ENCODE assay signal across 14 cellular contexts in the genomic region with DNA sequence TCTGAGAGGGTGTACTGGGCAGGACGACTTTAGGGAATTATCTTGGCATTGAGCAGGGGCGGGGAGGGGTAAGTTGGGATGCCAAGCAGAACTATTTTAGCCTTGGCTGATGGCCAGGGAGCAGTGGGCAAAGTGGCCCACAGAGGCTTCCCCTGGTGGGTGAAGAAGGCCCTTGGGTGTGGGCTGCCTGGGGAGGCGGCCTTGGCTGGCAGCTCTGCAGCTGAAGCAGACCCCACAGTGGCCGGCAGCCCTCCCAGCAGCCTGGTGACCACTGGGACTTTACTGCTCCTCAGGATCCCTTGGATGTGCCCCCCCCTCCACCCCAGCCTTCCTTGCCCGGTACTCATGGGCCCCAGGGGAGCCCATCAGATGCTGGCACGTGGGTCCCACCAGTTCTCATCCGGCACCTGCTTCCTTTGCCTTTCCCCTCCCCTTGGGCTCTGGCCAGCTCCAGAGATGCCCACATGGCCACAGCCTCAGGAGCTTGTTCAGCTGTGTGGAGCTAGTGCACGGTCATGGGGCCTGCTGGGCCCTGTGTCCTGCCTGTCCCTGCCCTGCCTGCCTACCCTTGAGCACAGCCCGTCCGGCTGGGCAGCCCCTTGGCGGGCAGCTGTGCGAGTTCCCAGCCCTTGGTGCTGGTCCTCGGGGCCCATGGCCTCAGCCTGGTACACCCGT.
DNase-seq lines count a peak whose midpoint lies in the region; ATAC-seq and TF ChIP-seq lines count a peak whose summit lies in the region.
"Had no signal": no experiment of that assay in that cellular context is flagged by ENCODE, and none has a peak within 500 bp of the region (broad histone marks: within the 10 kb centered on the region; RNA-seq: fewer than 3 reads in every experiment).

No MANE protein-coding gene starts in this region.

- no peak overlapping the region for H2AFZ ChIP-seq in osteoblast (ENCODE audit: low read length)
- H2AFZ ChIP-seq: parathyroid adenoma had no signal

- intact Hi-C loops in left ventricle myocardium inferior (cut with micrococcal nuclease) = no loop called here

- H3K4me3 ChIP-seq in RWPE2 (ENCODE audit: severe bottlenecking) (no peak overlapping the region), left ventricle myocardium inferior (no peak overlapping the region), osteoblast (ENCODE audit: insufficient read depth, low read length) (no peak overlapping the region)

- ATAC-seq in RWPE2 (ENCODE audit: low read depth) (no peak), HG03097 (IDR thresholded peaks at IDR 0.05; ENCODE audit: low FRiP score, unreplicated experiment) (no peak), HG02623 (IDR thresholded peaks at IDR 0.05; ENCODE audit: unreplicated experiment) (no peak), HG02938 (IDR thresholded peaks at IDR 0.05; ENCODE audit: unreplicated experiment) (no peak)
- ATAC-seq: T-cell had no signal

- H3K36me3 ChIP-seq in RWPE2 (ENCODE audit: low read depth) = no peaks in the 10 kb centered on the region
- no peaks in the 10 kb centered on the region for H3K36me3 ChIP-seq in left ventricle myocardium inferior
- no peaks in the 10 kb centered on the region for H3K36me3 ChIP-seq in osteoblast (ENCODE audit: insufficient read depth, low read length)

- H3K79me2 ChIP-seq in osteoblast (ENCODE audit: insufficient read depth, low read length) = no peaks in the 10 kb centered on the region
- H3K79me2 ChIP-seq: parathyroid adenoma had no signal

- H3K4me1 ChIP-seq in RWPE2 (ENCODE audit: insufficient read depth, poor library complexity, severe bottlenecking) = no peaks in the 10 kb centered on the region
- H3K4me1 ChIP-seq in left ventricle myocardium inferior = peaks cover 62% of the 10 kb centered on the region
- H3K4me1 ChIP-seq in osteoblast (ENCODE audit: insufficient read depth, low read length) = no peaks in the 10 kb centered on the region
- H3K4me1 ChIP-seq: parathyroid adenoma had no signal

- H3K9me3 ChIP-seq in RWPE2 (ENCODE audit: severe bottlenecking) (no peaks in the 10 kb centered on the region), left ventricle myocardium inferior (replicated peaks) (no peaks in the 10 kb centered on the region), osteoblast (ENCODE audit: low read depth, low read length) (no peaks in the 10 kb centered on the region)

- H3K27ac ChIP-seq in RWPE2 (ENCODE audit: poor library complexity, severe bottlenecking) (no peak overlapping the region), left ventricle myocardium inferior (replicated peaks) (peak overlapping the region; percentile 75), osteoblast (ENCODE audit: low read depth, low read length) (no peak overlapping the region)
- H3K27ac ChIP-seq: parathyroid adenoma had no signal

- TF ChIP-seq CTCF in RWPE2 (IDR thresholded peaks at IDR 0.05; ENCODE audit: poor library complexity, severe bottlenecking) = no peak
- TF ChIP-seq CTCF in left ventricle myocardium inferior (IDR thresholded peaks at IDR 0.05; ENCODE audit: borderline replicate concordance) = no peak
- no peak for TF ChIP-seq CTCF in osteoblast (IDR thresholded peaks at IDR 0.05; ENCODE audit: extremely low read depth, low read depth, low read length)

- DNase-seq in COR-L47 (lab: John Stamatoyannopoulos, UW) (peak; percentile 20), RWPE2 (ENCODE audit: low spot score) (peak; percentile 38), left ventricle myocardium inferior (no peak), osteoblast (ENCODE audit: insufficient read length, low spot score, missing footprints) (peak; percentile 89), HPDE6-E6E7 (ENCODE audit: extremely low spot score) (no peak)
- DNase-seq: activated T-cell treated with anti-CD3 and anti-CD28 coated beads, Interleukin-2, amount 50 U/mL, for 24 hours; DMS53; NCI-H1417; stimulated activated CD4-positive, alpha-beta T cell treated with anti-CD3 and anti-CD28 coated beads, Interleukin-15, amount 100 ng/mL, for 24 hours had no signal

- no peak overlapping the region for H3K4me2 ChIP-seq in osteoblast (ENCODE audit: insufficient read depth, low read length)

- H3K27me3 ChIP-seq in RWPE2 (ENCODE audit: insufficient read depth, poor library complexity, severe bottlenecking) = no peaks in the 10 kb centered on the region
- H3K27me3 ChIP-seq in left ventricle myocardium inferior (ENCODE audit: low read depth) = no peaks in the 10 kb centered on the region
- no peaks in the 10 kb centered on the region for H3K27me3 ChIP-seq in osteoblast (ENCODE audit: insufficient read depth, low read length)

- H4K20me1 ChIP-seq in osteoblast (ENCODE audit: insufficient read depth, low read length) = no peaks in the 10 kb centered on the region

Comparison
In these comparisons a context has a peak if more than half of its experiments do, and no peak if none do; other contexts are left out.
1. DNase-seq: peak in COR-L47 (single experiment), RWPE2 (single experiment) and osteoblast (single experiment); none in left ventricle myocardium inferior (single experiment) and HPDE6-E6E7 (single experiment).